ENCODE assay signal across 21 cellular contexts in genomic region chr16:22681881-22682291, GRCh38.
"Had no signal": no experiment of that assay in that cellular context is flagged by ENCODE, and none has a peak within 500 bp of the region (broad histone marks: within the 10 kb centered on the region; RNA-seq: fewer than 3 reads in every experiment).

No MANE protein-coding gene starts in this region.

- H3K27me3 ChIP-seq: ovary, right atrium auricular region, tibial nerve had no signal

- DNase-seq: activated CD4-positive, alpha-beta T cell treated with anti-CD3 and anti-CD28 coated beads for 1 hour; activated CD4-positive, alpha-beta T cell treated with anti-CD3 and anti-CD28 coated beads, Interleukin-2, amount 50 U/mL, for 1 hour; activated CD8-positive, alpha-beta T cell treated with anti-CD3 and anti-CD28 coated beads, Interleukin-2, amount 10 ng/mL, durations not matched to agents 7 days and 5 days; activated gamma-delta T cell; activated naive CD4-positive, alpha-beta T cell treated with anti-CD3 and anti-CD28 coated beads, Interleukin-2, amount 50 U/mL, for 16 hours; activated naive CD8-positive, alpha-beta T cell treated with anti-CD3 and anti-CD28 coated beads, Interleukin-2, amount 50 U/mL, for 24 hours; cerebellar nuclear complex; cortex of kidney; left lung; naive thymus-derived CD4-positive, alpha-beta T cell; ovary; stimulated activated CD4-positive, alpha-beta T cell treated with anti-CD3 and anti-CD28 coated beads, Interleukin-12 subunit alpha, Interleukin-12 subunit beta, amount 100 ng/mL, for 4 hours; stimulated activated CD4-positive, alpha-beta T cell treated with anti-CD3 and anti-CD28 coated beads, Interleukin-1b, Interleukin-23, amount 100 ng/mL, for 48 hours; stomach had no signal

- H3K27ac ChIP-seq: epithelial cell of prostate, left lung, ovary, prostate gland, right atrium auricular region, stomach, suprapubic skin, tibial nerve had no signal

- ATAC-seq: activated CD8-positive, alpha-beta T cell treated with anti-CD3 and anti-CD28 coated beads, Interleukin-2, amount 10 ng/mL, durations not matched to agents 7 days and 5 days; activated naive CD8-positive, alpha-beta T cell treated with anti-CD3 and anti-CD28 coated beads, Interleukin-2, amount 50 U/mL, for 24 hours; left lung; naive thymus-derived CD4-positive, alpha-beta T cell; stimulated activated effector memory CD8-positive, alpha-beta T cell treated with anti-CD3 and anti-CD28 coated beads, Interleukin-12 subunit alpha, Interleukin-12 subunit beta, amount 100 ng/mL, for 72 hours had no signal

- H3K4me1 ChIP-seq: prostate gland had no signal

- H3K4me3 ChIP-seq: left lung, lung, ovary, prostate gland, right atrium auricular region, stomach, suprapubic skin, tibial nerve had no signal

- H3K9me3 ChIP-seq: ovary, prostate gland, suprapubic skin had no signal

- H3K36me3 ChIP-seq: left lung, ovary, prostate gland, right atrium auricular region, stomach, suprapubic skin, tibial nerve had no signal
